In genomic region chr10:73246322-73246782, GRCh38 we compare ENCODE assay signal across 8 cellular contexts. TPM values are rescaled to one million over a fixed set of nuclear protein-coding genes. Genes with fewer than 3 reads are reported as not detected.
DNase-seq lines count a peak whose midpoint lies in the region; ATAC-seq and TF ChIP-seq lines count a peak whose summit lies in the region.

No MANE protein-coding gene starts in this region.

- POLR2A ChIA-PET in RWPE1 (lab: Yijun Ruan, JAX; ENCODE audit: low non-redundant PET) = interaction anchor here (0.6 to 0.7 kb wide), 3 partner anchors 21 to 362 kb away, joined by 3 to 6 read pairs (median 4); no protein-coding TSS in a partner anchor

- intact Hi-C loops in esophagus squamous epithelium (cut with DNase I) = no loop called here

- H3K9me3 Mint-ChIP-seq in progenitor cell of endocrine pancreas (ENCODE audit: low read depth) = no peaks in the 10 kb centered on the region

- H3K36me3 ChIP-seq in esophagus squamous epithelium = peaks cover 0 to 68% (median 18%) of the 10 kb centered on the region in 3 donors

- no peak for TF ChIP-seq POLR2A in esophagus squamous epithelium (IDR thresholded peaks at IDR 0.05)

- peak; percentile 17 for DNase-seq in GM12865 (ENCODE audit: low read depth)
- no peak for DNase-seq in RWPE1 (ENCODE audit: low spot score)
- DNase-seq in esophagus squamous epithelium (lab: John Stamatoyannopoulos, UW) = no peak
- no peak for DNase-seq in progenitor cell of endocrine pancreas (ENCODE audit: low spot score, unreplicated experiment)
- DNase-seq in stimulated activated CD4-positive, alpha-beta T cell treated with anti-CD3 and anti-CD28 coated beads, Interleukin-4, amount 100 ng/mL, for 1 hour = no peak

- H3K27me3 Mint-ChIP-seq in progenitor cell of endocrine pancreas = no peaks in the 10 kb centered on the region

- peaks cover 12 to 57% (median 25%) of the 10 kb centered on the region in 3 donors for H3K4me1 ChIP-seq in esophagus squamous epithelium

- peak overlapping the region; percentile 99 for H3K4me3 Mint-ChIP-seq in progenitor cell of endocrine pancreas (ENCODE audit: low read depth)

- peak overlapping the region; percentile 96 for H3K4me3 ChIP-seq in GM12865 (ENCODE audit: low read depth, low read length)
- H3K4me3 ChIP-seq in esophagus squamous epithelium = peak overlapping the region; percentile 72 to 88 (median 85)

- TF ChIP-seq CTCF in GM12865 (IDR thresholded peaks at IDR 0.05; ENCODE audit: insufficient read depth, low read depth, low read length, missing control alignments) (no peak), RWPE1 (conservative IDR thresholded peaks at IDR 0.05; ENCODE audit: low read depth) (no peak), esophagus squamous epithelium (IDR thresholded peaks at IDR 0.05) (no peak), progenitor cell of endocrine pancreas (IDR thresholded peaks at IDR 0.05; ENCODE audit: unreplicated experiment) (no peak)

- H3K9me3 ChIP-seq in esophagus squamous epithelium = no peaks in the 10 kb centered on the region

- peaks cover 23% of the 10 kb centered on the region for H3K36me3 Mint-ChIP-seq in progenitor cell of endocrine pancreas (ENCODE audit: insufficient read depth)

- no peak for ATAC-seq in HG02588 (IDR thresholded peaks at IDR 0.05; ENCODE audit: unreplicated experiment)
- ATAC-seq in GM18868 (IDR thresholded peaks at IDR 0.05; ENCODE audit: unreplicated experiment) = no peak
- no peak for ATAC-seq in HG02885 (IDR thresholded peaks at IDR 0.05; ENCODE audit: poor library complexity, unreplicated experiment)

- H3K27ac ChIP-seq in RWPE1 = peak overlapping the region; percentile 98
- H3K27ac ChIP-seq in esophagus squamous epithelium = peak overlapping the region; percentile 88 to 96 (median 94)

- WGBS in esophagus squamous epithelium, 2 donors = 1 to 2% methylated on average over 13 of the region's 13 CpGs

- peak overlapping the region; percentile 99 for H3K27ac Mint-ChIP-seq in progenitor cell of endocrine pancreas

- no peaks in the 10 kb centered on the region for H3K27me3 ChIP-seq in esophagus squamous epithelium

- H3K4me1 Mint-ChIP-seq in progenitor cell of endocrine pancreas (ENCODE audit: low read depth) = peaks cover 25% of the 10 kb centered on the region

- CTCF ChIA-PET in RWPE1 (lab: Yijun Ruan, JAX) = interaction anchor here (1.1 kb wide), 1 partner anchor 166 kb away, joined by 5 read pairs; no protein-coding TSS in a partner anchor

RNA-seq across cellular contexts. Expression of gene DNAJC9, which starts 0.7 kb away (rescaled TPM):
- 10 to 100 TPM; 13.4 to 35.4 (median 25.2) TPM for total RNA-seq in esophagus squamous epithelium
- total RNA-seq in progenitor cell of endocrine pancreas = 46.8 and 47.1 TPM in 2 replicates

RNA-seq across cellular contexts. Expression of gene MRPS16, which starts 6.1 kb away (rescaled TPM):
- total RNA-seq in esophagus squamous epithelium (10 to 100 TPM; 36.8 to 60.3 (median 54.2) TPM), progenitor cell of endocrine pancreas (84.7 and 86.3 TPM in 2 replicates)
